26 cellular contexts compared by ENCODE assay signal in the genomic region with DNA sequence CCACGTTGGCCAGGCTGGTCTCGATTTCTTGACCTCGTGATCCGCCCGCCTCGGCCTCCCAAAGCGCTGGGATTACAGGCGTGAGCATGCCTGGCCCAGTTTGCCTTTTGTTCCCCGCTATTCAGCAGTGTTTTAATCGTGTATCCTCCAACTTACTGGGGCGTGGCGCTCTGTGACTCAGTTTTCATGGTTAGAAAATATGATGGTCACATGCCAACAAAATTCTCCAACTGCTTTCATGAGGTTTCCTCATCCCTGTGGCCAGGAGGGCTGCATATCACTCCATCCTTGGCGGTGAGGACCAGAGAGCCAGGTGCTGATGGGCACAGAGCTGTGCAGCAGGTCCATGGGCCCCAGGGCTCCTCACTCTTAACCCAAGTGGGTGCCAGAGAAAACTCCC. TPM values are rescaled to one million over a fixed set of nuclear protein-coding genes. Genes with fewer than 3 reads are reported as not detected.
DNase-seq lines count a peak whose midpoint lies in the region; ATAC-seq and FAIRE-seq lines count a peak whose summit lies in the region.
"Had no signal": no experiment of that assay in that cellular context is flagged by ENCODE, and none has a peak within 500 bp of the region (broad histone marks: within the 10 kb centered on the region; RNA-seq: fewer than 3 reads in every experiment).

No MANE protein-coding gene starts in this region.

- ATAC-seq in esophagus mucosa (peak; percentile 76), HG03520 (IDR thresholded peaks at IDR 0.05; ENCODE audit: unreplicated experiment) (no peak)
- ATAC-seq: gastroesophageal sphincter had no signal

- no peak overlapping the region for H3K27ac Mint-ChIP-seq in activated naive CD8-positive, alpha-beta T cell treated with anti-CD3 and anti-CD28 coated beads for 36 hours
- H3K27ac Mint-ChIP-seq: activated T-cell treated with anti-CD3 and anti-CD28 coated beads, Interleukin-2, amount 50 U/mL, for 24 hours had no signal

- H3K27me3 Mint-ChIP-seq in activated naive CD8-positive, alpha-beta T cell treated with anti-CD3 and anti-CD28 coated beads for 36 hours = peaks cover 30% of the 10 kb centered on the region

- no peaks in the 10 kb centered on the region for H3K36me3 Mint-ChIP-seq in activated naive CD8-positive, alpha-beta T cell treated with anti-CD3 and anti-CD28 coated beads for 36 hours

- no peak overlapping the region for H3K4me3 Mint-ChIP-seq in activated naive CD8-positive, alpha-beta T cell treated with anti-CD3 and anti-CD28 coated beads for 36 hours
- H3K4me3 Mint-ChIP-seq: activated T-cell treated with anti-CD3 and anti-CD28 coated beads, Interleukin-2, amount 50 U/mL, for 24 hours; central memory CD8-positive, alpha-beta T cell had no signal

- H3K4me1 Mint-ChIP-seq in activated naive CD8-positive, alpha-beta T cell treated with anti-CD3 and anti-CD28 coated beads for 36 hours = peaks cover 8% of the 10 kb centered on the region

- peak; percentile 17 for DNase-seq in HCEC 1CT
- peak; percentile 82 for DNase-seq in RPMI7951 (ENCODE audit: low read depth)
- DNase-seq in urothelium cell line (ENCODE audit: low spot score) = peak; percentile 85
- DNase-seq in stimulated activated CD4-positive, alpha-beta T cell treated with anti-CD3 and anti-CD28 coated beads, Interleukin-15, amount 100 ng/mL, for 24 hours = no peak
- no peak for DNase-seq in activated naive CD8-positive, alpha-beta T cell treated with anti-CD3 and anti-CD28 coated beads for 36 hours
- DNase-seq: activated CD4-positive, alpha-beta T cell treated with anti-CD3 and anti-CD28 coated beads for 1 hour; activated T-cell treated with anti-CD3 and anti-CD28 coated beads, Interleukin-2, amount 50 U/mL, for 24 hours; Caco-2; KG1; NCI-H187; NCI-H2227 treated with DMSO at 0.1 percent for 48 hours; NCI-H82; nucleus accumbens; SHP77 treated with DMSO at 0.1 percent for 48 hours; small intestine; stimulated activated CD4-positive, alpha-beta T cell treated with anti-CD3 and anti-CD28 coated beads, Interleukin-2, amount 100 ng/mL, for 48 hours; stimulated activated naive CD4-positive, alpha-beta T cell had no signal

- FAIRE-seq in urothelium cell line (lab: Jason Lieb, UNC) = peak; percentile 97
- FAIRE-seq: HTR-8/SVneo, small intestine had no signal

- no peaks in the 10 kb centered on the region for H3K9me3 Mint-ChIP-seq in activated naive CD8-positive, alpha-beta T cell treated with anti-CD3 and anti-CD28 coated beads for 36 hours
- H3K9me3 Mint-ChIP-seq: activated T-cell treated with anti-CD3 and anti-CD28 coated beads, Interleukin-2, amount 50 U/mL, for 24 hours; central memory CD8-positive, alpha-beta T cell had no signal

RNA-seq across cellular contexts. Expression of a gene that starts 33.0 kb away (rescaled TPM):
- not detected in 2 replicates for total RNA-seq in RPMI7951 (2014; rRNA removed; shearing (Covaris generic))
- not detected for total RNA-seq in esophagus mucosa
- not detected for total RNA-seq in activated naive CD8-positive, alpha-beta T cell treated with anti-CD3 and anti-CD28 coated beads for 36 hours
- total RNA-seq: Caco-2, kidney epithelial cell, OCI-LY7, pulmonary artery endothelial cell, thoracic aorta had no signal

Comparison
In these comparisons a context has a peak if more than half of its experiments do, and no peak if none do; other contexts are left out.
1. DNase-seq: peak in HCEC 1CT (single experiment), RPMI7951 (single experiment) and urothelium cell line (single experiment); none in stimulated activated CD4-positive, alpha-beta T cell treated with anti-CD3 and anti-CD28 coated beads, Interleukin-15, amount 100 ng/mL, for 24 hours (single experiment) and activated naive CD8-positive, alpha-beta T cell treated with anti-CD3 and anti-CD28 coated beads for 36 hours (single experiment).